ENCODE assay signal across 22 cellular contexts in genomic region chr12:53466640-53467039, GRCh38. TPM values are rescaled to one million over a fixed set of nuclear protein-coding genes. Genes with fewer than 3 reads are reported as not detected.
DNase-seq lines count a peak whose midpoint lies in the region; ATAC-seq and TF ChIP-seq lines count a peak whose summit lies in the region.
"Had no signal": no experiment of that assay in that cellular context is flagged by ENCODE, and none has a peak within 500 bp of the region (broad histone marks: within the 10 kb centered on the region; RNA-seq: fewer than 3 reads in every experiment).

No MANE protein-coding gene starts in this region.

- CTCF ChIA-PET in CD4-positive, alpha-beta memory T cell (lab: Charles Lee; ENCODE audit: partially characterized antibody): no interaction called here

- H3K4me3 ChIP-seq in CD4-positive, alpha-beta memory T cell (ENCODE audit: low read length in 2 of 2): no peak overlapping the region
- H3K4me3 ChIP-seq in GM23338: no peak overlapping the region
- H3K4me3 ChIP-seq: HAP-1, spleen, tibial nerve had no signal

- H3K9me3 Mint-ChIP-seq in CD4-positive, alpha-beta memory T cell: no peaks in the 10 kb centered on the region
- H3K9me3 Mint-ChIP-seq in GM23338 (no peaks in the 10 kb centered on the region), mesothelial cell of epicardium (no peaks in the 10 kb centered on the region)
- no peaks in the 10 kb centered on the region for H3K9me3 Mint-ChIP-seq in activated naive CD8-positive, alpha-beta T cell treated with anti-CD3 and anti-CD28 coated beads, Interleukin-2, amount 50 U/mL, for 24 hours
- H3K9me3 Mint-ChIP-seq: activated naive CD4-positive, alpha-beta T cell treated with anti-CD3 and anti-CD28 coated beads, Interleukin-2, amount 10 ng/mL, durations not matched to agents 7 days and 5 days; natural killer cell treated with Interleukin-12 subunit alpha and Interleukin-12 subunit beta and Interleukin-15 and Interleukin-18, amount 100 ng/mL, for 72 hours had no signal

- no peak overlapping the region for H2AFZ ChIP-seq in GM23338

- H4K20me1 ChIP-seq in GM23338 (replicated peaks; ENCODE audit: insufficient read depth): peaks cover 85% of the 10 kb centered on the region

- DNase-seq in CD4-positive, alpha-beta memory T cell: no peak
- no peak for DNase-seq in GM23338 (ENCODE audit: low spot score)
- no peak for DNase-seq in activated naive CD8-positive, alpha-beta T cell treated with anti-CD3 and anti-CD28 coated beads, Interleukin-2, amount 50 U/mL, for 24 hours
- DNase-seq in mesothelial cell of epicardium (ENCODE audit: low spot score in 2 of 2, unreplicated experiment in 2 of 2): no peak
- no peak for DNase-seq in mucosa of gallbladder (ENCODE audit: low spot score)
- DNase-seq in stimulated activated CD4-positive, alpha-beta T cell treated with anti-CD3 and anti-CD28 coated beads, Interleukin-15, amount 100 ng/mL, for 24 hours: no peak
- DNase-seq: activated naive CD4-positive, alpha-beta T cell treated with anti-CD3 and anti-CD28 coated beads, Interleukin-2, amount 10 ng/mL, durations not matched to agents 7 days and 5 days; Calu3; Karpas-422; NCI-H1436; NCI-H345; spleen had no signal

- POLR2A ChIA-PET in CD4-positive, alpha-beta memory T cell (lab: Charles Lee; ENCODE audit: partially characterized antibody): interaction anchor here (1.7 kb wide), 1 partner anchor 15 kb away, joined by 4 read pairs; no protein-coding TSS in a partner anchor

- TF ChIP-seq CTCF in GM23338 (conservative IDR thresholded peaks at IDR 0.05; ENCODE audit: low read depth in 2 of 2) (no peak), mesothelial cell of epicardium (IDR thresholded peaks at IDR 0.05; ENCODE audit: unreplicated experiment) (no peak)

- H3K9me2 ChIP-seq in GM23338 (ENCODE audit: insufficient read depth): no peaks in the 10 kb centered on the region

- H3K27ac Mint-ChIP-seq in CD4-positive, alpha-beta memory T cell: peak overlapping the region in 6 of 7 donors; percentile 15 to 69 (median 58)
- H3K27ac Mint-ChIP-seq in GM23338 (no peak overlapping the region), mesothelial cell of epicardium (peak overlapping the region; percentile 5)
- H3K27ac Mint-ChIP-seq in activated naive CD8-positive, alpha-beta T cell treated with anti-CD3 and anti-CD28 coated beads, Interleukin-2, amount 50 U/mL, for 24 hours: peak overlapping the region; percentile 59
- H3K27ac Mint-ChIP-seq: activated naive CD4-positive, alpha-beta T cell treated with anti-CD3 and anti-CD28 coated beads, Interleukin-2, amount 10 ng/mL, durations not matched to agents 7 days and 5 days; B cell had no signal

- H3K4me2 ChIP-seq in GM23338: no peak overlapping the region

- no peaks in the 10 kb centered on the region for H3K27me3 ChIP-seq in CD4-positive, alpha-beta memory T cell (ENCODE audit: insufficient read depth, low read length)
- H3K27me3 ChIP-seq in GM23338 (ENCODE audit: insufficient read depth): no peaks in the 10 kb centered on the region
- H3K27me3 ChIP-seq: spleen, tibial nerve had no signal

- ATAC-seq in GM23338 (no peak), GM19324 (IDR thresholded peaks at IDR 0.05; ENCODE audit: low FRiP score, unreplicated experiment) (no peak)
- no peak for ATAC-seq in activated naive CD8-positive, alpha-beta T cell treated with anti-CD3 and anti-CD28 coated beads, Interleukin-2, amount 50 U/mL, for 24 hours
- ATAC-seq: natural killer cell treated with Interleukin-12 subunit alpha and Interleukin-12 subunit beta and Interleukin-15 and Interleukin-18, amount 100 ng/mL, for 72 hours; Right ventricle myocardium inferior had no signal

- H3K27ac ChIP-seq in CD4-positive, alpha-beta memory T cell (ENCODE audit: low read depth, low read length): no peak overlapping the region
- peak overlapping the region; percentile 24; the same call in 1 of the 2 replicates for H3K27ac ChIP-seq in GM23338 (ENCODE audit: low read depth)
- H3K27ac ChIP-seq: tibial nerve had no signal

- intact Hi-C loops in CD4-positive, alpha-beta memory T cell (cut with micrococcal nuclease): no loop called here

- H3K36me3 ChIP-seq in CD4-positive, alpha-beta memory T cell (ENCODE audit: insufficient read depth, low read length): peaks cover 94% of the 10 kb centered on the region
- H3K36me3 ChIP-seq in GM23338 (ENCODE audit: insufficient read depth): peaks cover 93% of the 10 kb centered on the region

- no peak overlapping the region for H3K4me3 Mint-ChIP-seq in CD4-positive, alpha-beta memory T cell
- H3K4me3 Mint-ChIP-seq in GM23338: no peak overlapping the region
- H3K4me3 Mint-ChIP-seq in activated naive CD8-positive, alpha-beta T cell treated with anti-CD3 and anti-CD28 coated beads, Interleukin-2, amount 50 U/mL, for 24 hours: no peak overlapping the region
- no peak overlapping the region for H3K4me3 Mint-ChIP-seq in mesothelial cell of epicardium
- H3K4me3 Mint-ChIP-seq: activated naive CD4-positive, alpha-beta T cell treated with anti-CD3 and anti-CD28 coated beads, Interleukin-2, amount 10 ng/mL, durations not matched to agents 7 days and 5 days; B cell; natural killer cell treated with Interleukin-12 subunit alpha and Interleukin-12 subunit beta and Interleukin-15 and Interleukin-18, amount 100 ng/mL, for 72 hours had no signal

- H3F3A ChIP-seq in GM23338 (replicated peaks; ENCODE audit: low read depth): peaks cover 63% of the 10 kb centered on the region

- peaks cover 67 to 86% of the 10 kb centered on the region in 2 donors for H3K36me3 Mint-ChIP-seq in CD4-positive, alpha-beta memory T cell
- H3K36me3 Mint-ChIP-seq in GM23338 (ENCODE audit: low read depth) (peaks cover 100% of the 10 kb centered on the region), mesothelial cell of epicardium (peaks cover 58% of the 10 kb centered on the region)
- H3K36me3 Mint-ChIP-seq in activated naive CD8-positive, alpha-beta T cell treated with anti-CD3 and anti-CD28 coated beads, Interleukin-2, amount 50 U/mL, for 24 hours (ENCODE audit: low read depth): peaks cover 85% of the 10 kb centered on the region

- peaks cover 2% of the 10 kb centered on the region for H3K4me1 ChIP-seq in CD4-positive, alpha-beta memory T cell (ENCODE audit: insufficient read depth, low read length)
- H3K4me1 ChIP-seq in GM23338 (ENCODE audit: insufficient read depth): peaks cover 11% of the 10 kb centered on the region; the same call in 1 of the 2 replicates
- H3K4me1 ChIP-seq: HAP-1 had no signal

- no peaks in the 10 kb centered on the region for H3K27me3 Mint-ChIP-seq in CD4-positive, alpha-beta memory T cell
- H3K27me3 Mint-ChIP-seq in GM23338 (ENCODE audit: insufficient read depth, low read depth, poor library complexity) (no peaks in the 10 kb centered on the region), mesothelial cell of epicardium (ENCODE audit: low read depth) (no peaks in the 10 kb centered on the region)
- H3K27me3 Mint-ChIP-seq in activated naive CD8-positive, alpha-beta T cell treated with anti-CD3 and anti-CD28 coated beads, Interleukin-2, amount 50 U/mL, for 24 hours: no peaks in the 10 kb centered on the region
- H3K27me3 Mint-ChIP-seq: activated naive CD4-positive, alpha-beta T cell treated with anti-CD3 and anti-CD28 coated beads, Interleukin-2, amount 10 ng/mL, durations not matched to agents 7 days and 5 days; B cell; natural killer cell treated with Interleukin-12 subunit alpha and Interleukin-12 subunit beta and Interleukin-15 and Interleukin-18, amount 100 ng/mL, for 72 hours had no signal

- peaks cover 79% of the 10 kb centered on the region for H3K79me2 ChIP-seq in GM23338 (replicated peaks; ENCODE audit: insufficient read depth)

- peaks cover 18 to 34% (median 27%) of the 10 kb centered on the region in 4 donors for H3K4me1 Mint-ChIP-seq in CD4-positive, alpha-beta memory T cell
- H3K4me1 Mint-ChIP-seq in GM23338 (peaks cover 37% of the 10 kb centered on the region), mesothelial cell of epicardium (no peaks in the 10 kb centered on the region)
- H3K4me1 Mint-ChIP-seq in activated naive CD8-positive, alpha-beta T cell treated with anti-CD3 and anti-CD28 coated beads, Interleukin-2, amount 50 U/mL, for 24 hours: peaks cover 30% of the 10 kb centered on the region

- no peaks in the 10 kb centered on the region for H3K9me3 ChIP-seq in CD4-positive, alpha-beta memory T cell (ENCODE audit: control insufficient read depth in 1 of 2, low read length in 2 of 2)
- H3K9me3 ChIP-seq: HAP-1, spleen, tibial nerve had no signal

TF ChIP-seq in GM23338, 12 proteins besides CTCF, POLR2A, EP300 and RAD21 (continues in another document):
- no peak for TF ChIP-seq POLR2AphosphoS5 (IDR thresholded peaks at IDR 0.05; ENCODE audit: low read depth)

RNA-seq across cellular contexts. Expression of gene PCBP2, which starts 14.7 kb away (rescaled TPM):
- 100 to 1,000 TPM; 848 to 858 TPM for total RNA-seq in CD4-positive, alpha-beta memory T cell
- 100 to 1,000 TPM in 1 of 2 donors, 10 to 100 TPM in 1; 88.0 to 118 TPM for polyA plus RNA-seq in CD4-positive, alpha-beta memory T cell
- 676 and 713 TPM in 2 replicates for total RNA-seq in GM23338 (2014; rRNA removed; shearing (Covaris generic))
- polyA plus RNA-seq in GM23338 (2016; fragmentation: Nextera tagmentation; extraction: Ambion mirVana): 397 and 473 TPM in 2 replicates
- total RNA-seq in mesothelial cell of epicardium (1,058 to 1,073 TPM (median 1,066 TPM) in 3 replicates), mucosa of gallbladder (713 TPM)

RNA-seq across cellular contexts. Expression of gene PRR13, which starts 25.1 kb away (rescaled TPM):
- total RNA-seq in CD4-positive, alpha-beta memory T cell: 100 to 1,000 TPM; 242 to 247 TPM
- 100 to 1,000 TPM; 545 to 843 TPM for polyA plus RNA-seq in CD4-positive, alpha-beta memory T cell
- 70.5 and 120 TPM in 2 replicates for total RNA-seq in GM23338 (2014; rRNA removed; shearing (Covaris generic))
- 302 and 303 TPM in 2 replicates for polyA plus RNA-seq in GM23338 (2016; fragmentation: Nextera tagmentation; extraction: Ambion mirVana)
- total RNA-seq in mesothelial cell of epicardium (74.1 to 87.4 TPM (median 76.2 TPM) in 3 replicates), mucosa of gallbladder (326 TPM)

RNA-seq across cellular contexts. Expression of gene MAP3K12, which starts 32.6 kb away (rescaled TPM):
- 10 to 100 TPM; 25.0 to 28.2 TPM for total RNA-seq in CD4-positive, alpha-beta memory T cell
- polyA plus RNA-seq in CD4-positive, alpha-beta memory T cell: 1 to 10 TPM; 3.1 to 8.5 TPM
- total RNA-seq in GM23338 (2014; rRNA removed; shearing (Covaris generic)): 15.6 and 17.9 TPM in 2 replicates
- 6.6 and 7.9 TPM in 2 replicates for polyA plus RNA-seq in GM23338 (2016; fragmentation: Nextera tagmentation; extraction: Ambion mirVana)
- total RNA-seq in mesothelial cell of epicardium: 35.4 to 41.8 TPM (median 37.0 TPM) in 3 replicates
- 29.2 TPM for total RNA-seq in mucosa of gallbladder

RNA-seq across cellular contexts. Expression of gene TARBP2, which starts 34.4 kb away (rescaled TPM):
- 10 to 100 TPM; 26.9 to 37.0 TPM for total RNA-seq in CD4-positive, alpha-beta memory T cell
- polyA plus RNA-seq in CD4-positive, alpha-beta memory T cell: 10 to 100 TPM; 24.5 to 33.1 TPM
- 55.7 and 83.4 TPM in 2 replicates for total RNA-seq in GM23338 (2014; rRNA removed; shearing (Covaris generic))
- 52.1 and 57.0 TPM in 2 replicates for polyA plus RNA-seq in GM23338 (2016; fragmentation: Nextera tagmentation; extraction: Ambion mirVana)
- total RNA-seq in mesothelial cell of epicardium (45.6 to 50.5 TPM (median 50.4 TPM) in 3 replicates), mucosa of gallbladder (33.3 TPM)

RNA-seq across cellular contexts. Expression of gene NPFF, which starts 40.6 kb away (rescaled TPM):
- total RNA-seq in CD4-positive, alpha-beta memory T cell: not detected
- polyA plus RNA-seq in CD4-positive, alpha-beta memory T cell: not detected
- 0.69 TPM in 1 of 2 replicates, not detected in the other for total RNA-seq in GM23338 (2014; rRNA removed; shearing (Covaris generic))
- polyA plus RNA-seq in GM23338 (2016; fragmentation: Nextera tagmentation; extraction: Ambion mirVana): 0.71 and 0.96 TPM in 2 replicates
- total RNA-seq in mesothelial cell of epicardium (not detected in 3 replicates), mucosa of gallbladder (not detected)
- total RNA-seq: B cell; Calu3; dermis microvascular lymphatic vessel endothelial cell; lung microvascular endothelial cell; pulmonary artery endothelial cell; Right ventricle myocardium inferior; spleen; T-helper 1 cell treated with Interleukin-12 subunit alpha and Interleukin-12 subunit beta and Interleukin-4 antibody, amounts not matched to agents 30 ng/mL and 1 ng/mL, for 36 hours; tibial nerve had no signal
